In the genomic region with DNA sequence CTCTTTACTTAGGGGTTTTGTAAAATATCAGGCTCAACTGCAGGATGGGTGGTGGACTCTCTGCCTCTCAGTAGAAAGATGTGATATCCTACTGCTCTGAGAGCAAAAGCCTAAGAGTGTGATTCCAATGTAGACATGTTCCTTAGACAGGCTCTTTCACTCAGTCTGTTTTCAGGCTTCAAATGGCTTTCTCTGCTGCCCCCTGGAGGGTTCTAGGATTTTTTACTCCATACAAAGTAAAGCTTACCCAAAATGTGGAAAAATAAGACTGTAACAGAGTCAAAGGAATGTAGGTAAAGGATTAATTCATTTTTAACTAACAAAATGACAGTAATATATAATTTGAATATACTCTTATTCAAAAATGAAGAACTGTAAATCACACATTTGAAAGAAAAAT, we compare ENCODE assay signal across 8 cellular contexts. TPM values are rescaled to one million over a fixed set of nuclear protein-coding genes. Genes with fewer than 3 reads are reported as not detected.
DNase-seq lines count a peak whose midpoint lies in the region; ATAC-seq and TF ChIP-seq lines count a peak whose summit lies in the region.

No MANE protein-coding gene starts in this region.

- no peaks in the 10 kb centered on the region for H3K4me1 Mint-ChIP-seq in activated T-helper 17 cell treated with anti-CD3 and anti-CD28 coated beads, Interleukin-2, amount 50 U/mL, for 72 hours

- peak; percentile 70 for ATAC-seq in GM19023 (IDR thresholded peaks at IDR 0.05; ENCODE audit: unreplicated experiment)
- ATAC-seq in activated T-helper 17 cell treated with anti-CD3 and anti-CD28 coated beads, Interleukin-2, amount 50 U/mL, for 72 hours (replicated peaks), result no peak

- peak; percentile 71 for TF ChIP-seq CTCF in brain microvascular endothelial cell (IDR thresholded peaks at IDR 0.05; ENCODE audit: low read depth, low read length, missing control alignments)

- no peaks in the 10 kb centered on the region for H3K36me3 ChIP-seq in brain microvascular endothelial cell (replicated peaks)

- peak; percentile 26 for DNase-seq in COR-L47 (lab: John Stamatoyannopoulos, UW)
- peak; percentile 72 for DNase-seq in HT-29 (ENCODE audit: low spot score)
- DNase-seq in RPMI7951 (ENCODE audit: low read depth), result peak; percentile 40
- DNase-seq in brain microvascular endothelial cell, result peak; percentile 76
- DNase-seq in iPS-NIHi11 (ENCODE audit: low spot score), result peak; percentile 63
- DNase-seq in stimulated activated CD4-positive, alpha-beta T cell treated with anti-CD3 and anti-CD28 coated beads, Interleukin-2, amount 100 ng/mL, for 24 hours, result peak; percentile 4 to 45

- H3K27me3 ChIP-seq in brain microvascular endothelial cell (replicated peaks), result no peaks in the 10 kb centered on the region

- no peaks in the 10 kb centered on the region for H3K27me3 Mint-ChIP-seq in activated T-helper 17 cell treated with anti-CD3 and anti-CD28 coated beads, Interleukin-2, amount 50 U/mL, for 72 hours

- H3K9me3 Mint-ChIP-seq in activated T-helper 17 cell treated with anti-CD3 and anti-CD28 coated beads, Interleukin-2, amount 50 U/mL, for 72 hours, result no peaks in the 10 kb centered on the region

- no peak overlapping the region for H3K4me3 ChIP-seq in brain microvascular endothelial cell (ENCODE audit: low read depth, low read length)

- H3K4me3 Mint-ChIP-seq in activated T-helper 17 cell treated with anti-CD3 and anti-CD28 coated beads, Interleukin-2, amount 50 U/mL, for 72 hours, result no peak overlapping the region

- in situ Hi-C loops in brain microvascular endothelial cell (cut with HindIII; ENCODE audit: low pct_ligation_motif_present, low sequenced_read_pairs), result loop anchor here (25.0 kb wide), 1 partner anchor 267 kb away; no protein-coding TSS in a partner anchor

- H3K27ac Mint-ChIP-seq in activated T-helper 17 cell treated with anti-CD3 and anti-CD28 coated beads, Interleukin-2, amount 50 U/mL, for 72 hours, result no peak overlapping the region

- H3K36me3 Mint-ChIP-seq in activated T-helper 17 cell treated with anti-CD3 and anti-CD28 coated beads, Interleukin-2, amount 50 U/mL, for 72 hours (ENCODE audit: low read depth), result peaks cover 25% of the 10 kb centered on the region

- H3K27ac ChIP-seq in brain microvascular endothelial cell, result no peak overlapping the region

RNA-seq across cellular contexts. Expression of a gene that starts 32.1 kb away (rescaled TPM):
- total RNA-seq in HT-29 (2014; rRNA removed; shearing (Covaris generic)), result 3.8 and 4.6 TPM in 2 replicates
- total RNA-seq in RPMI7951 (2014; rRNA removed; shearing (Covaris generic)), result 11.6 and 21.6 TPM in 2 replicates
- total RNA-seq in activated T-helper 17 cell treated with anti-CD3 and anti-CD28 coated beads, Interleukin-2, amount 50 U/mL, for 72 hours, result 10 to 100 TPM; 40.4 to 41.9 TPM

RNA-seq across cellular contexts. Expression of a gene that starts 32.4 kb away (rescaled TPM):
- 12.2 and 17.3 TPM in 2 replicates for total RNA-seq in HT-29 (2014; rRNA removed; shearing (Covaris generic))
- 29.8 and 33.8 TPM in 2 replicates for total RNA-seq in RPMI7951 (2014; rRNA removed; shearing (Covaris generic))
- 10 to 100 TPM; 45.2 to 54.7 TPM for total RNA-seq in activated T-helper 17 cell treated with anti-CD3 and anti-CD28 coated beads, Interleukin-2, amount 50 U/mL, for 72 hours

Comparison
In these comparisons a context has a peak if more than half of its experiments do, and no peak if none do; other contexts are left out.
1. DNase-seq: peak in every context shown above with its lines; median percentile 76 in brain microvascular endothelial cell; 72 in HT-29; 63 in iPS-NIHi11; 40 in RPMI7951; 26 in COR-L47; 24 in stimulated activated CD4-positive, alpha-beta T cell treated with anti-CD3 and anti-CD28 coated beads, Interleukin-2, amount 100 ng/mL, for 24 hours.